13 cellular contexts compared by ENCODE assay signal in genomic region chr2:156903335-156903734, GRCh38.
"Had no signal": no experiment of that assay in that cellular context is flagged by ENCODE, and none has a peak within 500 bp of the region (broad histone marks: within the 10 kb centered on the region; RNA-seq: fewer than 3 reads in every experiment).

No MANE protein-coding gene starts in this region.

- H3K4me1 ChIP-seq: esophagus muscularis mucosa, heart left ventricle, left ventricle myocardium inferior, testis, upper lobe of right lung had no signal

- H3K36me3 ChIP-seq: esophagus muscularis mucosa, heart left ventricle, left ventricle myocardium inferior, upper lobe of right lung had no signal

- ATAC-seq: heart left ventricle, upper lobe of right lung had no signal

- H3K27ac Mint-ChIP-seq: activated naive CD8-positive, alpha-beta T cell treated with anti-CD3 and anti-CD28 coated beads for 36 hours; activated T-cell treated with anti-CD3 and anti-CD28 coated beads, Interleukin-2, amount 50 U/mL, for 24 hours; stimulated activated naive CD8-positive, alpha-beta T cell treated with anti-CD3 and anti-CD28 coated beads, Interleukin-15, Interleukin-2, amounts not matched to agents 100 ng/mL and 50 ng/mL, for 24 hours had no signal

- H3K27me3 ChIP-seq: esophagus muscularis mucosa, heart left ventricle, testis, upper lobe of right lung had no signal

- H3K9me3 ChIP-seq: testis, upper lobe of right lung had no signal

- H3K4me3 ChIP-seq: esophagus muscularis mucosa, heart left ventricle, left ventricle myocardium inferior, testis, upper lobe of right lung had no signal

- H3K27ac ChIP-seq: esophagus muscularis mucosa, heart left ventricle, left ventricle myocardium inferior, testis, upper lobe of right lung had no signal

- H3K4me3 Mint-ChIP-seq: activated naive CD8-positive, alpha-beta T cell treated with anti-CD3 and anti-CD28 coated beads for 36 hours; activated T-cell treated with anti-CD3 and anti-CD28 coated beads, Interleukin-2, amount 50 U/mL, for 24 hours; stimulated activated naive CD8-positive, alpha-beta T cell treated with anti-CD3 and anti-CD28 coated beads, Interleukin-15, Interleukin-2, amounts not matched to agents 100 ng/mL and 50 ng/mL, for 24 hours had no signal

- H3K4me1 Mint-ChIP-seq: activated naive CD8-positive, alpha-beta T cell treated with anti-CD3 and anti-CD28 coated beads for 36 hours had no signal

- DNase-seq: activated effector memory CD4-positive, alpha-beta T cell treated with Interleukin-2 at 50 U/mL for 16 hours; activated naive CD8-positive, alpha-beta T cell treated with anti-CD3 and anti-CD28 coated beads for 36 hours; activated T-cell treated with anti-CD3 and anti-CD28 coated beads, Interleukin-2, amount 50 U/mL, for 24 hours; aorta; heart left ventricle; left ventricle myocardium inferior; mesenchymal stem cell; stimulated activated CD4-positive, alpha-beta T cell treated with anti-CD3 and anti-CD28 coated beads, Interleukin-15, amount 100 ng/mL, for 24 hours; stimulated activated CD4-positive, alpha-beta T cell treated with anti-CD3 and anti-CD28 coated beads, Interleukin-4, amount 100 ng/mL, for 24 hours; testis; upper lobe of right lung had no signal

- H3K9me3 Mint-ChIP-seq: activated naive CD8-positive, alpha-beta T cell treated with anti-CD3 and anti-CD28 coated beads for 36 hours; stimulated activated naive CD8-positive, alpha-beta T cell treated with anti-CD3 and anti-CD28 coated beads, Interleukin-15, Interleukin-2, amounts not matched to agents 100 ng/mL and 50 ng/mL, for 24 hours had no signal

- H3K36me3 Mint-ChIP-seq: activated naive CD8-positive, alpha-beta T cell treated with anti-CD3 and anti-CD28 coated beads for 36 hours had no signal
